In the genomic region with DNA sequence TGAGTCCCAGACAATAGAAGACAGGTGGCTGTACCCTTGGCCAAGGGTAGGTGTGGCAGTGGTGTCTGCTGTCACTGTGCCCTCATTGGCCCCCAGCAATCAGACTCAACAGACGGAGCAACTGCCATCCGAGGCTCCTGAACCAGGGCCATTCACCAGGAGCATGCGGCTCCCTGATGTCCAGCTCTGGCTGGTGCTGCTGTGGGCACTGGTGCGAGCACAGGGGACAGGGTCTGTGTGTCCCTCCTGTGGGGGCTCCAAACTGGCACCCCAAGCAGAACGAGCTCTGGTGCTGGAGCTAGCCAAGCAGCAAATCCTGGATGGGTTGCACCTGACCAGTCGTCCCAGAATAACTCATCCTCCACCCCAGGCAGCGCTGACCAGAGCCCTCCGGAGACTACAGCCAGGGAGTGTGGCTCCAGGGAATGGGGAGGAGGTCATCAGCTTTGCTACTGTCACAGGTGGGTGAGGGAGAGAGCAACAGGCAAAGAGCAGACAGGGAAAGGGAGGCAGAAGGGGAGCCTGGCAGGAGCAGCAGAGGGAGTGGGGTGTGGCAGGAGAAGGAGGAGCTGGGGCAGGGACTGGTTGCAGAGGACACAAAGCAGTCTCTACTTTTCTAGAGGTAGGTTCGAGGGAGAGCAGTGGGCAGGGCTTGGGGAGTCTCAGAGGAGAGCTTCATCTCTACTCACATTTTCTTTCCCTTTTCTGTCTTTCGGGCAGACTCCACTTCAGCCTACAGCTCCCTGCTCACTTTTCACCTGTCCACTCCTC, we compare ENCODE assay signal across 1 cellular context.
TF ChIP-seq lines count a peak whose summit lies in the region.

No MANE protein-coding gene starts in this region.

TF ChIP-seq in K562, 482 proteins besides CTCF, POLR2A, EP300 and RAD21 (continued from another document and continues in another):
- TF ChIP-seq, protein P1, sequence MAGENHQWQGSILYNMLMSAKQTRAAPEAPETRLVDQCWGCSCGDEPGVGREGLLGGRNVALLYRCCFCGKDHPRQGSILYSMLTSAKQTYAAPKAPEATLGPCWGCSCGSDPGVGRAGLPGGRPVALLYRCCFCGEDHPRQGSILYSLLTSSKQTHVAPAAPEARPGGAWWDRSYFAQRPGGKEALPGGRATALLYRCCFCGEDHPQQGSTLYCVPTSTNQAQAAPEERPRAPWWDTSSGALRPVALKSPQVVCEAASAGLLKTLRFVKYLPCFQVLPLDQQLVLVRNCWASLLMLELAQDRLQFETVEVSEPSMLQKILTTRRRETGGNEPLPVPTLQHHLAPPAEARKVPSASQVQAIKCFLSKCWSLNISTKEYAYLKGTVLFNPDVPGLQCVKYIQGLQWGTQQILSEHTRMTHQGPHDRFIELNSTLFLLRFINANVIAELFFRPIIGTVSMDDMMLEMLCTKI (IDR thresholded peaks at IDR 0.05; ENCODE audit: partially characterized antibody), result no peak
- TF ChIP-seq, protein P2, sequence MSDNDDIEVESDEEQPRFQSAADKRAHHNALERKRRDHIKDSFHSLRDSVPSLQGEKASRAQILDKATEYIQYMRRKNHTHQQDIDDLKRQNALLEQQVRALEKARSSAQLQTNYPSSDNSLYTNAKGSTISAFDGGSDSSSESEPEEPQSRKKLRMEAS (CRISPR knock-in tag; IDR thresholded peaks at IDR 0.05), result no peak
- TF ChIP-seq TOE1 (IDR thresholded peaks at IDR 0.05; ENCODE audit: borderline replicate concordance), result no peak
- TF ChIP-seq TOE1 (CRISPR knock-in tag; IDR thresholded peaks at IDR 0.05; ENCODE audit: borderline replicate concordance, low read depth), result 0 out of 2 replicates have a peak, but pooled peaks have one; percentile 34
- no peak for TF ChIP-seq NR4A1 (CRISPR knock-in tag; IDR thresholded peaks at IDR 0.05)
- TF ChIP-seq NR4A1 (tag; IDR thresholded peaks at IDR 0.05), result peak; percentile 22; the same call in 1 of the 2 replicates
- TF ChIP-seq, protein P3, sequence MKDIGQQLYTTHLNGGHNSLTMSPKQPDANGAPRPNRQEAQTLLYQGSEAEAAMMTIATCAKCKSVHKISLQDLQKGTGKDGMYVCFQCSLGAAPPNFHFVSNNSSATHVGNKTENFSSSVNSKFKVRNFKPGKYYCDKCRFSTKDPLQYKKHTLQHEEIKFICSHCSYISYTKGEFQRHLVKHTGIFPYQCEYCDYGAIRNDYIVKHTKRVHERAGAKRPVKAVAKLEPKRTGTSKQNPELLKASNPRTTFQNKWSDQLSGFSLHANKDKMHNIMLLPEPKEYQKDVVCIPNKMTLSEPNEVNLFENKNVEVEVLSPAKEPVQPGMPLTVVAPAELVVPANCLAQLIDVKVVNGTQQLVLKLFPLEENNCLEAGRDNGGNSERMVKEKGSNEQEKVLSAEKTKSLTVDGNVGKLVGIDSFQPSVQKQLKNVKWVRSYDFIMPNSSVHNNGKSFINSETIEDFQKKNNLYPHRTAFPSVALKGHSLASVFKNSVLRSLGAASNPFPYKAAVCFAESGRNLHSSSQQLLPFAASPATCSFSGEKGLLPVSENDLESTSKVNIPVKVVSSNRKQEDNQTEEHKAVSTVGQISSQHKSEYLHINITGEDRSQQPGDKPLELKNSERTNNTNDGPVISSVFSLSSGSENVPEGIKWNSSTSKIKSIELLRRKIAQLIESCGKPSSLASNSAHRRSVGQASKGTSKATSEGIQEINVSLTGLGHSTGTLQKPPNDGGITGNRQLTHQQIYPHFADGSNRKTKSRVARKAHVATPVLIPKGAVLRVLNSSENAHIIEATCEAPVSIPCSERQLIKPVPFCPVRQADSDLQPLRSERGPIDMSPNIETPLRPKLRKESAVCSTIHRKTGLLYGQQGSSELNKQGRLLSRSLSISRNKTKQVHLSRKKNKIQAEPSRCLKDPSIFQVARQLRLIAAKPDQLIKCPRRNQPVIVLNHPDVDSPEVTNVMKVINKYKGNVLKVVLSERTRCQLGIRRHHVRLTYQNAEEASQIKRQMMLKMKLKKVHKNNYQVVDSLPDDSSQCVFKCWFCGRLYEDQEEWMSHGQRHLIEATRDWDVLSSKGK (CRISPR knock-in tag; IDR thresholded peaks at IDR 0.05), result no peak
- TF ChIP-seq, protein P4, sequence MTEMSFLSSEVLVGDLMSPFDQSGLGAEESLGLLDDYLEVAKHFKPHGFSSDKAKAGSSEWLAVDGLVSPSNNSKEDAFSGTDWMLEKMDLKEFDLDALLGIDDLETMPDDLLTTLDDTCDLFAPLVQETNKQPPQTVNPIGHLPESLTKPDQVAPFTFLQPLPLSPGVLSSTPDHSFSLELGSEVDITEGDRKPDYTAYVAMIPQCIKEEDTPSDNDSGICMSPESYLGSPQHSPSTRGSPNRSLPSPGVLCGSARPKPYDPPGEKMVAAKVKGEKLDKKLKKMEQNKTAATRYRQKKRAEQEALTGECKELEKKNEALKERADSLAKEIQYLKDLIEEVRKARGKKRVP (CRISPR knock-in tag; IDR thresholded peaks at IDR 0.05), result no peak
- no peak for TF ChIP-seq FOXP1 (CRISPR knock-in tag; IDR thresholded peaks at IDR 0.05)
- no peak for TF ChIP-seq MCM5 (IDR thresholded peaks at IDR 0.05; ENCODE audit: low read depth)
- TF ChIP-seq, protein P5, sequence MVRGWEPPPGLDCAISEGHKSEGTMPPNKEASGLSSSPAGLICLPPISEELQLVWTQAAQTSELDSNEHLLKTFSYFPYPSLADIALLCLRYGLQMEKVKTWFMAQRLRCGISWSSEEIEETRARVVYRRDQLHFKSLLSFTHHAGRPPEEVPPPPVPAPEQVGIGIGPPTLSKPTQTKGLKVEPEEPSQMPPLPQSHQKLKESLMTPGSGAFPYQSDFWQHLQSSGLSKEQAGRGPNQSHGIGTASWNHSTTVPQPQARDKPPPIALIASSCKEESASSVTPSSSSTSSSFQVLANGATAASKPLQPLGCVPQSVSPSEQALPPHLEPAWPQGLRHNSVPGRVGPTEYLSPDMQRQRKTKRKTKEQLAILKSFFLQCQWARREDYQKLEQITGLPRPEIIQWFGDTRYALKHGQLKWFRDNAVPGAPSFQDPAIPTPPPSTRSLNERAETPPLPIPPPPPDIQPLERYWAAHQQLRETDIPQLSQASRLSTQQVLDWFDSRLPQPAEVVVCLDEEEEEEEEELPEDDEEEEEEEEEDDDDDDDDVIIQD (CRISPR knock-in tag; IDR thresholded peaks at IDR 0.05), result no peak
- TF ChIP-seq, protein P6, sequence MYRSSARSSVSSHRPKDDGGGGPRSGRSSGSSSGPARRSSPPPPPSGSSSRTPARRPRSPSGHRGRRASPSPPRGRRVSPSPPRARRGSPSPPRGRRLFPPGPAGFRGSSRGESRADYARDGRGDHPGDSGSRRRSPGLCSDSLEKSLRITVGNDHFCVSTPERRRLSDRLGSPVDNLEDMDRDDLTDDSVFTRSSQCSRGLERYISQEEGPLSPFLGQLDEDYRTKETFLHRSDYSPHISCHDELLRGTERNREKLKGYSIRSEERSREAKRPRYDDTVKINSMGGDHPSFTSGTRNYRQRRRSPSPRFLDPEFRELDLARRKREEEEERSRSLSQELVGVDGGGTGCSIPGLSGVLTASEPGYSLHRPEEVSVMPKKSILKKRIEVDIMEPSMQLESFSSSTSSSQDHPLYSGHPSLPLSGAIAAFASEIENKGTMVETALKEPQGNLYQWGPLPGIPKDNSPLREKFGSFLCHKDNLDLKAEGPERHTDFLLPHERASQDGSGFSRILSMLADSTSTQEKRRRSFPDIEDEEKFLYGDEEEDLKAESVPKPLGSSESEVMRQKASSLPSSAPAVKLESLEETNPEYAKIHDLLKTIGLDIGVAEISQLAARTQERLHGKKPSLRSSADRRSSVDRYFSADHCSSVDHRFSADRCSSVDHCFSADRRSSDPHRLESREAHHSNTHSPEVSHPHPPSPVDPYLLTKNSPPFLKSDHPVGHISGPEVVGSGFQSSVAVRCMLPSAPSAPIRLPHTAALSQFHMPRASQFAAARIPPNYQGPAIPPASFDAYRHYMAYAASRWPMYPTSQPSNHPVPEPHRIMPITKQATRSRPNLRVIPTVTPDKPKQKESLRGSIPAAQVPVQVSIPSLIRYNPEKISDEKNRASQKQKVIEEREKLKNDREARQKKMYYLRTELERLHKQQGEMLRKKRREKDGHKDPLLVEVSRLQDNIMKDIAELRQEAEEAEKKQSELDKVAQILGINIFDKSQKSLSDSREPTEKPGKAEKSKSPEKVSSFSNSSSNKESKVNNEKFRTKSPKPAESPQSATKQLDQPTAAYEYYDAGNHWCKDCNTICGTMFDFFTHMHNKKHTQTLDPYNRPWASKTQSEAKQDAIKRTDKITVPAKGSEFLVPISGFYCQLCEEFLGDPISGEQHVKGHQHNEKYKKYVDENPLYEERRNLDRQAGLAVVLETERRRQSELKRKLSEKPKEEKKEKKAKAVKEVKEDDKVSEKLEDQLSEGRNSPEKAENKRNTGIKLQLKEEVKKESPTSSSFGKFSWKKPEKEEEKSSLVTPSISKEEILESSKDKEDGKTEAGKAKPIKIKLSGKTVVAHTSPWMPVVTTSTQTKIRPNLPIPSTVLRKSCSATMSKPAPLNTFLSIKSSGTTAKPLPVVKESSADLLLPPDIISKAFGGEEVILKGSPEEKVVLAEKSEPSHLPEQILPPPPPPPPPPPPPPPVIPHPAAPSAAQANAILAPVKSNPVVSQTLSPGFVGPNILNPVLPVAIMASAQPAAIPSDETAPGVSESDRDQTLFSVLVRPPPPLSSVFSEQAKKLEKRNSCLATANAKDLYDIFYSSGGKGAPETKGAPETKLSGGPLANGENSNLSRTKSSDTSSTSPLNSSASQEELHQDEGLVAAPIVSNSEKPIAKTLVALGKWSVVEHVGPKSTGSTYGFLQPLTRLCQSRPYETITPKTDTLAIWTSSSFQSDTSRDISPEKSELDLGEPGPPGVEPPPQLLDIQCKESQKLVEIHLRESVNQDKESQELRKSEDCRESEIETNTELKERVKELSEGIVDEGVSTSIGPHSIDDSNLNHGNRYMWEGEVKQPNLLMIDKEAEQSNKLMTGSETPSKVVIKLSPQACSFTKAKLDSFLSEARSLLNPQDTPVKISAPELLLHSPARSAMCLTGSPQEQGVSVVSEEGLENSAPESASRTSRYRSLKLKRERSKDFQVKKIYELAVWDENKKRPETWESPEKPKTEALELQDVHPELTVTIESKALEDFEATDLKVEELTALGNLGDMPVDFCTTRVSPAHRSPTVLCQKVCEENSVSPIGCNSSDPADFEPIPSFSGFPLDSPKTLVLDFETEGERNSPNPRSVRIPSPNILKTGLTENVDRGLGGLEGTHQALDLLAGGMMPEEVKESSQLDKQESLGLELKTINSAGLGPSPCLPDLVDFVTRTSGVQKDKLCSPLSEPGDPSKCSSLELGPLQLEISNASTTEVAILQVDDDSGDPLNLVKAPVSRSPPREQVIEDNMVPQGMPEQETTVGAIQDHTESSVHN (IDR thresholded peaks at IDR 0.05; ENCODE audit: borderline replicate concordance in 1 of 2, low read depth in 1 of 2), result no peak
- TF ChIP-seq RBFOX2 (IDR thresholded peaks at IDR 0.05; ENCODE audit: low read depth, low read length), result peak; percentile 86
- no peak for TF ChIP-seq ZZZ3 (IDR thresholded peaks at IDR 0.05)
- no peak for TF ChIP-seq ZBTB7A (IDR thresholded peaks at IDR 0.05; ENCODE audit: borderline replicate concordance, control insufficient read depth, low read depth, low read length)
- TF ChIP-seq PTTG1 (tag; IDR thresholded peaks at IDR 0.05; ENCODE audit: low read depth), result no peak
- no peak for TF ChIP-seq KDM1A (IDR thresholded peaks at IDR 0.05)
- TF ChIP-seq PML (IDR thresholded peaks at IDR 0.05; ENCODE audit: low read length), result 0 out of 2 replicates have a peak, but pooled peaks have one; percentile 3
- TF ChIP-seq RBM15 (IDR thresholded peaks at IDR 0.05; ENCODE audit: insufficient read depth, low read length), result no peak
- TF ChIP-seq, protein P7, sequence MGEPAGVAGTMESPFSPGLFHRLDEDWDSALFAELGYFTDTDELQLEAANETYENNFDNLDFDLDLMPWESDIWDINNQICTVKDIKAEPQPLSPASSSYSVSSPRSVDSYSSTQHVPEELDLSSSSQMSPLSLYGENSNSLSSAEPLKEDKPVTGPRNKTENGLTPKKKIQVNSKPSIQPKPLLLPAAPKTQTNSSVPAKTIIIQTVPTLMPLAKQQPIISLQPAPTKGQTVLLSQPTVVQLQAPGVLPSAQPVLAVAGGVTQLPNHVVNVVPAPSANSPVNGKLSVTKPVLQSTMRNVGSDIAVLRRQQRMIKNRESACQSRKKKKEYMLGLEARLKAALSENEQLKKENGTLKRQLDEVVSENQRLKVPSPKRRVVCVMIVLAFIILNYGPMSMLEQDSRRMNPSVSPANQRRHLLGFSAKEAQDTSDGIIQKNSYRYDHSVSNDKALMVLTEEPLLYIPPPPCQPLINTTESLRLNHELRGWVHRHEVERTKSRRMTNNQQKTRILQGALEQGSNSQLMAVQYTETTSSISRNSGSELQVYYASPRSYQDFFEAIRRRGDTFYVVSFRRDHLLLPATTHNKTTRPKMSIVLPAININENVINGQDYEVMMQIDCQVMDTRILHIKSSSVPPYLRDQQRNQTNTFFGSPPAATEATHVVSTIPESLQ (CRISPR knock-in tag; IDR thresholded peaks at IDR 0.05), result 0 out of 2 replicates have a peak, but pooled peaks have one; percentile 2
- TF ChIP-seq DMBX1 (CRISPR knock-in tag; IDR thresholded peaks at IDR 0.05; ENCODE audit: borderline replicate concordance), result 0 out of 2 replicates have a peak, but pooled peaks have one; percentile 7
- TF ChIP-seq PTBP1 (IDR thresholded peaks at IDR 0.05; ENCODE audit: low read depth, low read length), result no peak
- TF ChIP-seq MCM3 (IDR thresholded peaks at IDR 0.05), result no peak
- 0 out of 2 replicates have a peak, but pooled peaks have one; percentile 22 for TF ChIP-seq ARID1B (IDR thresholded peaks at IDR 0.05)
- TF ChIP-seq RHOXF2B (CRISPR knock-in tag; conservative IDR thresholded peaks at IDR 0.05), result 0 out of 2 replicates have a peak, but pooled peaks have one; percentile 30
- no peak for TF ChIP-seq CBX8 (IDR thresholded peaks at IDR 0.05; ENCODE audit: borderline replicate concordance, extremely low read depth, low read depth, low read length, poor library complexity, severe bottlenecking)
- 0 out of 2 replicates have a peak, but pooled peaks have one; percentile 13 for TF ChIP-seq POLR2AphosphoS2 (IDR thresholded peaks at IDR 0.05; ENCODE audit: low read length)
- TF ChIP-seq SMARCB1 (IDR thresholded peaks at IDR 0.05; ENCODE audit: insufficient read length, low read depth), result no peak
- peak; percentile 25; the same call in 1 of the 2 replicates for TF ChIP-seq MYBL2 (IDR thresholded peaks at IDR 0.05; ENCODE audit: low read depth)
- TF ChIP-seq MYBL2 (CRISPR knock-in tag; IDR thresholded peaks at IDR 0.05; ENCODE audit: borderline replicate concordance), result no peak
- peak; percentile 40; the same call in 1 of the 2 replicates for TF ChIP-seq NR2C2 (CRISPR knock-in tag; IDR thresholded peaks at IDR 0.05)
- no peak for TF ChIP-seq NR2C2 (tag; IDR thresholded peaks at IDR 0.05)
- TF ChIP-seq BDP1 (IDR thresholded peaks at IDR 0.05; ENCODE audit: insufficient read depth, insufficient read length), result no peak
- TF ChIP-seq PRPF4 (IDR thresholded peaks at IDR 0.05; ENCODE audit: insufficient read depth, low read depth, low read length, poor library complexity, severe bottlenecking), result no peak
- no peak for TF ChIP-seq POU5F1 (IDR thresholded peaks at IDR 0.05; ENCODE audit: borderline replicate concordance, low read depth, low read length, partially characterized antibody)
- no peak for TF ChIP-seq HNRNPK (IDR thresholded peaks at IDR 0.05; ENCODE audit: low read depth, low read length, poor library complexity, severe bottlenecking)
- TF ChIP-seq HDAC8 (tag; IDR thresholded peaks at IDR 0.05), result 0 out of 2 replicates have a peak, but pooled peaks have one; percentile 21
